18 cellular contexts compared by ENCODE assay signal in the genomic region with DNA sequence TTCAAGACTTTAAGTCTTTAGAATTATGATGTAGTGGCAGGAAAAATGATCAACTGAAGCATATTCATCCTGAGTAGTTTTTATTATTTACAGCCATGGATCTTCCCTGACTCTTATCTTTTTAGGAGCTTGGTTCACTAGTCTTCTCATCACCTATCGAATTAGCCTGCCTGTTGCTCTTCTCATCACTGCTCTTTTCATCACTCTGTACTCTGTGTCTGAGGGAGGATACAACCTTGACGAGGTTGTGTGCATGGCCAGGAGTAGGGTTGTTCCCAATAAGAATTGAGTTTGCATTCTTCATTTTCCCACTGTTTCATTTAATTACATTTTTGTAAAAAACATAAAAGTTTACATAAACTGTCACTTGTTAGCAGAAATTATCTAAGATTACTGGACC.
DNase-seq lines count a peak whose midpoint lies in the region; FAIRE-seq and TF ChIP-seq lines count a peak whose summit lies in the region.
"Had no signal": no experiment of that assay in that cellular context is flagged by ENCODE, and none has a peak within 500 bp of the region (broad histone marks: within the 10 kb centered on the region; RNA-seq: fewer than 3 reads in every experiment).

No MANE protein-coding gene starts in this region.

- no peaks in the 10 kb centered on the region for H3K27me3 ChIP-seq in mammary epithelial cell (ENCODE audit: insufficient read depth, low read length)

- H3K36me3 Mint-ChIP-seq in MCF 10A (ENCODE audit: insufficient read depth, unreplicated experiment) (no peaks in the 10 kb centered on the region), nephron (ENCODE audit: low read depth) (no peaks in the 10 kb centered on the region)

- peak overlapping the region; percentile 62 for H3K27ac Mint-ChIP-seq in MCF 10A (ENCODE audit: low read depth, unreplicated experiment)
- peak overlapping the region; percentile 10 to 68 (median 35) for H3K27ac Mint-ChIP-seq in nephron
- H3K27ac Mint-ChIP-seq: B cell; CD4-positive, alpha-beta T cell had no signal

- CTCF ChIA-PET in MCF 10A (lab: Yijun Ruan, JAX) (interaction anchor here (0.5 to 1.1 kb wide), 3 partner anchors 125 to 514 kb away, joined by 3 to 4 read pairs (median 4); no protein-coding TSS in a partner anchor), mammary epithelial cell (lab: Charles Lee; ENCODE audit: low non-redundant PET) (no interaction called here), RWPE1 (lab: Yijun Ruan, JAX) (no interaction called here)

- no peaks in the 10 kb centered on the region for H3K36me3 ChIP-seq in mammary epithelial cell (ENCODE audit: insufficient read depth, low read length)

- no peak overlapping the region for H3K4me3 ChIP-seq in mammary epithelial cell (replicated peaks in 1 of 3; ENCODE audit: insufficient read depth in 1 of 3, low read depth in 2 of 3, low read length in 3 of 3)
- H3K4me3 ChIP-seq: GM12878, GM23248 had no signal

- H3K9me3 Mint-ChIP-seq in MCF 10A (ENCODE audit: unreplicated experiment) (no peaks in the 10 kb centered on the region), nephron (peaks cover 8% of the 10 kb centered on the region)

- dilution Hi-C loops in mammary epithelial cell (cut with HindIII; ENCODE audit: low sequenced_read_pairs): no loop called here

- TF ChIP-seq CTCF in MCF 10A (IDR thresholded peaks at IDR 0.05; ENCODE audit: unreplicated experiment) (no peak), mammary epithelial cell (conservative IDR thresholded peaks at IDR 0.05 in 1 of 2, IDR thresholded peaks at IDR 0.05 in 1 of 2; ENCODE audit: extremely low read depth in 1 of 2, insufficient read depth in 1 of 2, low read depth in 1 of 2, low read length in 2 of 2) (no peak), nephron (IDR thresholded peaks at IDR 0.05; ENCODE audit: unreplicated experiment in 3 of 3) (no peak), RWPE1 (conservative IDR thresholded peaks at IDR 0.05; ENCODE audit: low read depth) (no peak)

- H3K27ac ChIP-seq in mammary epithelial cell (ENCODE audit: insufficient read depth, low read depth, low read length): no peak overlapping the region
- no peak overlapping the region for H3K27ac ChIP-seq in RWPE1
- H3K27ac ChIP-seq: GM23248 had no signal

- H3K79me2 ChIP-seq in mammary epithelial cell (ENCODE audit: insufficient read depth, low read length): no peaks in the 10 kb centered on the region

- in situ Hi-C loops in mammary epithelial cell (cut with MboI; ENCODE audit: low sequenced_read_pairs in 2 of 2): no loop called here

- H3K4me1 Mint-ChIP-seq in MCF 10A (ENCODE audit: insufficient read depth, unreplicated experiment) (peaks cover 26% of the 10 kb centered on the region), nephron (peaks cover 10% of the 10 kb centered on the region)
- H3K4me1 Mint-ChIP-seq: B cell had no signal

- H3K4me3 Mint-ChIP-seq in MCF 10A (ENCODE audit: unreplicated experiment) (no peak overlapping the region), nephron (no peak overlapping the region)
- H3K4me3 Mint-ChIP-seq: B cell; CD4-positive, alpha-beta T cell had no signal

- POLR2A ChIA-PET in MCF 10A (lab: Yijun Ruan, JAX): interaction anchor here (0.7 to 5.0 kb wide), 12 partner anchors 13 to 442 kb away, joined by 3 to 53 read pairs (median 4); partner anchors contain the start of gene BTG1
- POLR2A ChIA-PET in RWPE1 (lab: Yijun Ruan, JAX; ENCODE audit: low non-redundant PET): no interaction called here

- DNase-seq in MCF 10A (ENCODE audit: unreplicated experiment) (no peak), mammary epithelial cell (no peak), NCI-H82 (lab: John Stamatoyannopoulos, UW) (peak; percentile 67), GM12891 (ENCODE audit: insufficient read length, low spot score) (no peak), SHP77 (lab: John Stamatoyannopoulos, UW) (no peak), RWPE1 (ENCODE audit: low spot score) (no peak)
- DNase-seq: C1 segment of cervical spinal cord; Calu3; CD4-positive, alpha-beta T cell; DMS 273 treated with DMSO at 0.1 percent for 48 hours; DMS79; H7 had no signal

- no peaks in the 10 kb centered on the region for H3K27me3 Mint-ChIP-seq in MCF 10A (ENCODE audit: insufficient read depth, unreplicated experiment)
- H3K27me3 Mint-ChIP-seq in nephron (ENCODE audit: low read depth): peaks cover 3% of the 10 kb centered on the region
- H3K27me3 Mint-ChIP-seq: CD4-positive, alpha-beta T cell had no signal

- no peaks in the 10 kb centered on the region for H3K4me1 ChIP-seq in mammary epithelial cell (ENCODE audit: insufficient read depth, low read length)

- TF ChIP-seq POLR2A in GM12891 (IDR thresholded peaks at IDR 0.05; ENCODE audit: low read depth, low read length): no peak

- intact Hi-C loops in MCF 10A (cut with micrococcal nuclease) (loop anchor here (10.0 kb wide), 1 partner anchor 441 kb away; the partner anchor contains the start of gene BTG1), mammary epithelial cell (cut with micrococcal nuclease) (no loop called here)

- H4K20me1 ChIP-seq in mammary epithelial cell (ENCODE audit: insufficient read depth, low read length): no peaks in the 10 kb centered on the region

- no peak for FAIRE-seq in GM12891 (lab: Jason Lieb, UNC)
- FAIRE-seq: A204.1, GM12878, HepG2 had no signal

- no TSS peak for BruUV-seq in MCF 10A (replicated peaks; lab: Mats Ljungman, UMichigan)
- no TSS peak for BruUV-seq in mammary epithelial cell (replicated peaks; lab: Mats Ljungman, UMichigan)

- H2AFZ ChIP-seq in mammary epithelial cell (ENCODE audit: low read depth, low read length): no peak overlapping the region
- H2AFZ ChIP-seq: GM23248 had no signal

- no peaks in the 10 kb centered on the region for H3K9me3 ChIP-seq in mammary epithelial cell (replicated peaks; ENCODE audit: insufficient read depth, low read length)

- no peak overlapping the region for H3K4me2 ChIP-seq in mammary epithelial cell (ENCODE audit: insufficient read depth, low read depth, low read length)

- no peak overlapping the region for H3K9ac ChIP-seq in mammary epithelial cell (ENCODE audit: insufficient read depth, low read length)
- H3K9ac ChIP-seq: GM23248 had no signal

- 91% methylated on average over 2 of the region's 2 CpGs for WGBS in mammary epithelial cell (ENCODE audit: low coverage, missing lambda C conversion rate)

TF ChIP-seq in GM12891, 5 proteins besides CTCF, POLR2A, EP300 and RAD21:
- TF ChIP-seq SPI1 (IDR thresholded peaks at IDR 0.05; ENCODE audit: low read depth, low read length) (no peak), TAF1 (IDR thresholded peaks at IDR 0.05; ENCODE audit: low read depth, low read length) (no peak), POLR2AphosphoS5 (IDR thresholded peaks at IDR 0.05; ENCODE audit: low read depth, low read length) (no peak), POU2F2 (IDR thresholded peaks at IDR 0.05; ENCODE audit: low read depth, low read length) (no peak), PAX5 (IDR thresholded peaks at IDR 0.05; ENCODE audit: insufficient read depth, low read length, severe bottlenecking) (no peak)
